In the genomic region with DNA sequence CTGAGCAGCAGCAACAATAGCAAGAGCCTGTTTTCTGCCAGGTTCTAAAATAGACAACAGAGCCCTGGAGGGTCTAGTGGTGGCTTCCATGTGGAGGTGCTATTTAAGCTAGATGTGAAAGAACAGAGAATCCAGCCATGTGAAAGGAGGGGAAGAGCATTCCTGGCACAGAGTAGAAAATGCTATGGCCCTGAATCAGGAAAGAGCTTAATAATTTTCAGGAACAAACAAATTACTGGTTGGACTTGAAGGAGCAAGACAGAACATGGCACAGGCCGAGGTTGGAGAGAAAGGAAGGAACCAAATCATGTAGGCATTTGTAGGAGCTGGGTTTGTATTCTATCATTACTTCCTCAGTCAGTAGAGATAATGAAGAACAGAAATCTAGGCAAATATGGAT, we compare ENCODE assay signal across 16 cellular contexts.
"Had no signal": no experiment of that assay in that cellular context is flagged by ENCODE, and none has a peak within 500 bp of the region (broad histone marks: within the 10 kb centered on the region; RNA-seq: fewer than 3 reads in every experiment).

No MANE protein-coding gene starts in this region.

- H3K27me3 ChIP-seq: adrenal gland, dorsolateral prefrontal cortex, heart right ventricle, tibial nerve had no signal

- H3K36me3 ChIP-seq: adrenal gland, heart right ventricle, tibial nerve had no signal

- H3K27ac ChIP-seq: adrenal gland, dorsolateral prefrontal cortex, tibial nerve had no signal

- FAIRE-seq: urothelium cell line had no signal

- DNase-seq: activated CD4-positive, alpha-beta T cell treated with anti-CD3 and anti-CD28 coated beads, Interleukin-2, amount 50 U/mL, for 1 hour; activated CD4-positive, CD25-positive, alpha-beta regulatory T cell treated with anti-CD3 and anti-CD28 coated beads, Interleukin-2, amount 50 U/mL, for 72 hours; activated gamma-delta T cell; activated T-cell treated with anti-CD3 and anti-CD28 coated beads, Interleukin-2, amount 50 U/mL, for 72 hours; adrenal gland; dorsolateral prefrontal cortex; endodermal cell; erythroblast; heart right ventricle; immature natural killer cell; naive thymus-derived CD4-positive, alpha-beta T cell; stimulated activated CD4-positive, alpha-beta T cell treated with anti-CD3 and anti-CD28 coated beads, Interleukin-1b, Interleukin-23, amount 100 ng/mL, for 48 hours; T1000 had no signal

- H3K9me3 ChIP-seq: adrenal gland, heart right ventricle, tibial nerve had no signal

- H3K4me3 ChIP-seq: adrenal gland, dorsolateral prefrontal cortex, heart right ventricle, tibial nerve had no signal

- ATAC-seq: activated naive CD4-positive, alpha-beta T cell treated with anti-CD3 and anti-CD28 coated beads, Interleukin-2, amount 50 U/mL, for 72 hours; activated T-cell treated with anti-CD3 and anti-CD28 coated beads, Interleukin-2, amount 50 U/mL, for 72 hours; heart right ventricle; naive thymus-derived CD4-positive, alpha-beta T cell had no signal
